6 cellular contexts compared by ENCODE assay signal in the genomic region with DNA sequence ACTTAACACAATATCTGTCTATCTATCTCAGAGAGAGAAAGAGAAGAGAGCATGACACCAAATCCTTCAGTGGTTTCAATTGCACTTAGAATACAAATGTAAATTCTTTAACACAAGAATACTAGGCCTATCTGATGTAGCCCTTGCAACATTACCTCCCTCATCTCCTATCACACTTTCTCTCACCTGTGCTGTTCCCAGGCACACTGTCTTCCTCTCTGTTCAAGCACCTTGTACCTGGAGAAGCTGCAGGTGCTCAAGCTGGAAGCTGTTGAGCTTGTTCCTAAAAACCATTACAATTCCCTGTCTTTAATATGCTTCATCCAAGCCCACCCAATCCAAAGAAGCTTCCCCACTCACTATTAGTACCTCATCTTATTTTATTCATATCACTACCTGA.
"Had no signal": no experiment of that assay in that cellular context is flagged by ENCODE, and none has a peak within 500 bp of the region (broad histone marks: within the 10 kb centered on the region; RNA-seq: fewer than 3 reads in every experiment).

No MANE protein-coding gene starts in this region.

- ATAC-seq: HepG2, K562 had no signal

- H3K4me3 ChIP-seq: K562 had no signal

- DNase-seq: KBM-7, KG1 had no signal

- H3K27ac ChIP-seq: HL-60 had no signal

- FAIRE-seq: HepG2, HTR-8/SVneo, K562 had no signal
